ENCODE assay signal across 23 cellular contexts in genomic region chr13:53013113-53013512, GRCh38. TPM values are rescaled to one million over a fixed set of nuclear protein-coding genes. Genes with fewer than 3 reads are reported as not detected.
"Had no signal": no experiment of that assay in that cellular context is flagged by ENCODE, and none has a peak within 500 bp of the region (broad histone marks: within the 10 kb centered on the region; RNA-seq: fewer than 3 reads in every experiment).

No MANE protein-coding gene starts in this region.

- H3K27me3 ChIP-seq: dorsolateral prefrontal cortex, heart left ventricle, ovary, suprapubic skin, thyroid gland had no signal

- H3K4me1 ChIP-seq: heart left ventricle, suprapubic skin had no signal

- H3K27ac ChIP-seq: dorsolateral prefrontal cortex, heart left ventricle, ovary, suprapubic skin, thyroid gland had no signal

- ATAC-seq: heart left ventricle; left colon; left ventricle myocardium superior; naive thymus-derived CD4-positive, alpha-beta T cell; right cardiac atrium; stimulated activated effector memory CD8-positive, alpha-beta T cell treated with anti-CD3 and anti-CD28 coated beads, Interleukin-12 subunit alpha, Interleukin-12 subunit beta, amount 100 ng/mL, for 72 hours; stimulated activated naive CD8-positive, alpha-beta T cell treated with anti-CD3 and anti-CD28 coated beads, Interleukin-15, Interleukin-2, amounts not matched to agents 100 U/mL and 50 U/mL, for 24 hours had no signal

- DNase-seq: cortex of kidney; dorsolateral prefrontal cortex; effector CD8-positive, alpha-beta T cell; foreskin melanocyte; heart left ventricle; left colon; left ventricle myocardium superior; mesenchymal stem cell; midbrain; naive thymus-derived CD4-positive, alpha-beta T cell; nephron progenitor cell; nucleus accumbens; ovary; right cardiac atrium; stimulated activated CD4-positive, alpha-beta T cell treated with anti-CD3 and anti-CD28 coated beads, Interleukin-4, amount 100 ng/mL, for 1 hour; stimulated activated CD8-positive, alpha-beta memory T cell treated with anti-CD3 and anti-CD28 coated beads, Interleukin-4, amount 100 ng/mL, for 48 hours; stimulated activated naive CD8-positive, alpha-beta T cell treated with anti-CD3 and anti-CD28 coated beads, Interleukin-15, Interleukin-2, amounts not matched to agents 100 U/mL and 50 U/mL, for 24 hours; thyroid gland had no signal

- H3K9me3 ChIP-seq: heart left ventricle, ovary, suprapubic skin, thyroid gland had no signal

- FAIRE-seq: urothelium cell line had no signal

- H3K4me2 ChIP-seq: smooth muscle cell had no signal

- H3K4me3 ChIP-seq: dorsolateral prefrontal cortex, heart left ventricle, lung, ovary, smooth muscle cell, suprapubic skin, thyroid gland had no signal

- H3K36me3 ChIP-seq: heart left ventricle, ovary, suprapubic skin, thyroid gland had no signal

RNA-seq across cellular contexts. Expression of gene OLFM4, which starts 15.5 kb away (rescaled TPM):
- polyA plus RNA-seq: naive thymus-derived CD4-positive, alpha-beta T cell; smooth muscle cell had no signal
